In the genomic region with DNA sequence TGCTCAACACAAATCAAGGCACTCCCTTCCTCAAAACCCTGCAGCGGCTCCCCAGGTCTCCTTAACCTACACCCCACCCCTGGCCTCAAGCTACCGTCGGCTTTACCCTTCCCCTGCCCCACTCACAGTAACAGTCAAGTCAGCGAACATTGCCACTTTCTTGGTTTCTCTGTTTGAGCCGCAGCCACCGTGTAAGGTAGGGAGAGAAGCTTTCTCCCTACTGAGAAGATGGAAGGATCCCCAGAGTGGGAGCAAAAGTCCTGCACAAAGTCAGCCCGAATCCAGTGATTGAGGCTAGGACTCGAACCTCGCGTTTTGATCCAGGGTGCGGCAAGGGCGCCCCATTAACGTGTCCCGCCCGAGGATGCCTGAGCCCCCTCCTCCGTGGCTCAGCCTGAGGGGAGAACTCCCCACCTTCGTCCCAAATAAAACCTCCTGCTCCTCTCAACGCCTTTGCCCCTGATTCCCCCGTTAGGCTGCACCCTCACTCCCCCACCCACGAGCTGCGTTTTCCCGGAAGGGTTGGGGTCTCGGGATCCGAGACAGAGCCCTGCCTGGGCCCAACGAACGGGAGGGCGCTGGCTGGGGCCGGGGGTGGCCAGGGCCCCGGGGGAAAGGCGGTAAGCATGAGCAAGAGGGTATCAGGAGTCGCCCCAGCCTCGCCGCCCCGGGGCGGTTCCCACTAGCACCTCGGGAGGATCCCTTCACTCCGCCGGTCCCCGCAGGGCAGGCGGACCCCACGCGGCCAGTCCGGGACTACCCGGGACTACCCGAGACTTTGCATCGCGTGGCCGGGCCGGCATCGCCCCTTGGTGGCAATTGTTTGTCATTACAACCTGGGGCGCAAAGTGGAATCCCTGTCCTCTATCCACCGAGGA, we compare ENCODE assay signal across 1 cellular context.
TF ChIP-seq lines count a peak whose summit lies in the region.

No MANE protein-coding gene starts in this region.

TF ChIP-seq in HepG2, 621 proteins besides CTCF, POLR2A, EP300 and RAD21 (continued from another document and continues in another):
- TF ChIP-seq, protein P1, sequence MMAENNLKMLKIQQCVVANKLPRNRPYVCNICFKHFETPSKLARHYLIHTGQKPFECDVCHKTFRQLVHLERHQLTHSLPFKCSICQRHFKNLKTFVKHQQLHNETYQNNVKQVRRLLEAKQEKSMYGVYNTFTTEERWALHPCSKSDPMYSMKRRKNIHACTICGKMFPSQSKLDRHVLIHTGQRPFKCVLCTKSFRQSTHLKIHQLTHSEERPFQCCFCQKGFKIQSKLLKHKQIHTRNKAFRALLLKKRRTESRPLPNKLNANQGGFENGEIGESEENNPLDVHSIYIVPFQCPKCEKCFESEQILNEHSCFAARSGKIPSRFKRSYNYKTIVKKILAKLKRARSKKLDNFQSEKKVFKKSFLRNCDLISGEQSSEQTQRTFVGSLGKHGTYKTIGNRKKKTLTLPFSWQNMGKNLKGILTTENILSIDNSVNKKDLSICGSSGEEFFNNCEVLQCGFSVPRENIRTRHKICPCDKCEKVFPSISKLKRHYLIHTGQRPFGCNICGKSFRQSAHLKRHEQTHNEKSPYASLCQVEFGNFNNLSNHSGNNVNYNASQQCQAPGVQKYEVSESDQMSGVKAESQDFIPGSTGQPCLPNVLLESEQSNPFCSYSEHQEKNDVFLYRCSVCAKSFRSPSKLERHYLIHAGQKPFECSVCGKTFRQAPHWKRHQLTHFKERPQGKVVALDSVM (CRISPR knock-in tag; IDR thresholded peaks at IDR 0.05), result no peak
- TF ChIP-seq ZNF75D (CRISPR knock-in tag; IDR thresholded peaks at IDR 0.05; ENCODE audit: borderline replicate concordance) (no peak), RXRA (CRISPR knock-in tag; IDR thresholded peaks at IDR 0.05) (peak; percentile 74; the same call in 1 of the 2 replicates), RXRB (CRISPR knock-in tag; IDR thresholded peaks at IDR 0.05; ENCODE audit: borderline replicate concordance) (0 out of 2 replicates have a peak, but pooled peaks have one; percentile 18), ZNF33A (CRISPR knock-in tag; IDR thresholded peaks at IDR 0.05; ENCODE audit: borderline replicate concordance) (no peak), TCF12 (IDR thresholded peaks at IDR 0.05) (no peak), TCF12 (CRISPR knock-in tag; IDR thresholded peaks at IDR 0.05) (no peak), GABPB1 (CRISPR knock-in tag; IDR thresholded peaks at IDR 0.05) (peak; percentile 52; the same call in 1 of the 2 replicates), ZMAT3 (CRISPR knock-in tag; conservative IDR thresholded peaks at IDR 0.05) (0 out of 2 replicates have a peak, but pooled peaks have one; percentile 52), ZNF160 (CRISPR knock-in tag; IDR thresholded peaks at IDR 0.05) (no peak), ZNF572 (CRISPR knock-in tag; IDR thresholded peaks at IDR 0.05) (no peak), ZNF232 (CRISPR knock-in tag; IDR thresholded peaks at IDR 0.05; ENCODE audit: borderline replicate concordance) (0 out of 2 replicates have a peak, but pooled peaks have one; percentile 58), SAP130 (CRISPR knock-in tag; IDR thresholded peaks at IDR 0.05; ENCODE audit: low read depth) (no peak; the same call in 1 of the 2 replicates), TEAD2 (CRISPR knock-in tag; IDR thresholded peaks at IDR 0.05) (no peak), TARDBP (CRISPR knock-in tag; IDR thresholded peaks at IDR 0.05) (no peak), ASH2L (IDR thresholded peaks at IDR 0.05; ENCODE audit: insufficient read length, low read depth, low read length) (no peak), ARID2 (CRISPR knock-in tag; IDR thresholded peaks at IDR 0.05; ENCODE audit: borderline replicate concordance) (no peak), TAF1 (CRISPR knock-in tag; IDR thresholded peaks at IDR 0.05) (0 out of 2 replicates have a peak, but pooled peaks have one; percentile 21), HNRNPUL1 (IDR thresholded peaks at IDR 0.05; ENCODE audit: low read depth, low read length) (no peak), MXD4 (CRISPR knock-in tag; IDR thresholded peaks at IDR 0.05) (peak; percentile 37; the same call in 1 of the 2 replicates), SOX13 (IDR thresholded peaks at IDR 0.05) (no peak), SOX13 (CRISPR knock-in tag; conservative IDR thresholded peaks at IDR 0.05 in 1 of 2, IDR thresholded peaks at IDR 0.05 in 1 of 2) (no peak), POLR2AphosphoS2 (IDR thresholded peaks at IDR 0.05; ENCODE audit: low read depth, low read length) (no peak), NFKB2 (CRISPR knock-in tag; IDR thresholded peaks at IDR 0.05; ENCODE audit: borderline replicate concordance) (peak; percentile 66; the same call in 1 of the 2 replicates), MYC (CRISPR knock-in tag; IDR thresholded peaks at IDR 0.05; ENCODE audit: borderline replicate concordance) (no peak), KLF16 (CRISPR knock-in tag; IDR thresholded peaks at IDR 0.05) (peak in 1 of 2 experiments; percentile 35; a peak in 1 of 4 replicates), ZNF282 (IDR thresholded peaks at IDR 0.05; ENCODE audit: partially characterized antibody) (no peak), LCORL (IDR thresholded peaks at IDR 0.05) (no peak), LCORL (CRISPR knock-in tag; IDR thresholded peaks at IDR 0.05) (peak; percentile 34; the same call in 1 of the 2 replicates), PAF1 (CRISPR knock-in tag; IDR thresholded peaks at IDR 0.05) (no peak), ZNF546 (CRISPR knock-in tag; conservative IDR thresholded peaks at IDR 0.05) (0 out of 2 replicates have a peak, but pooled peaks have one; percentile 31), ZNF33B (CRISPR knock-in tag; IDR thresholded peaks at IDR 0.05) (no peak), ZNF644 (CRISPR knock-in tag; IDR thresholded peaks at IDR 0.05; ENCODE audit: low read depth) (no peak)
- TF ChIP-seq, protein P2, sequence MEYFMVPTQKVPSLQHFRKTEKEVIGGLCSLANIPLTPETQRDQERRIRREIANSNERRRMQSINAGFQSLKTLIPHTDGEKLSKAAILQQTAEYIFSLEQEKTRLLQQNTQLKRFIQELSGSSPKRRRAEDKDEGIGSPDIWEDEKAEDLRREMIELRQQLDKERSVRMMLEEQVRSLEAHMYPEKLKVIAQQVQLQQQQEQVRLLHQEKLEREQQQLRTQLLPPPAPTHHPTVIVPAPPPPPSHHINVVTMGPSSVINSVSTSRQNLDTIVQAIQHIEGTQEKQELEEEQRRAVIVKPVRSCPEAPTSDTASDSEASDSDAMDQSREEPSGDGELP (IDR thresholded peaks at IDR 0.05; ENCODE audit: borderline replicate concordance, low read depth), result no peak
- TF ChIP-seq, protein P3, sequence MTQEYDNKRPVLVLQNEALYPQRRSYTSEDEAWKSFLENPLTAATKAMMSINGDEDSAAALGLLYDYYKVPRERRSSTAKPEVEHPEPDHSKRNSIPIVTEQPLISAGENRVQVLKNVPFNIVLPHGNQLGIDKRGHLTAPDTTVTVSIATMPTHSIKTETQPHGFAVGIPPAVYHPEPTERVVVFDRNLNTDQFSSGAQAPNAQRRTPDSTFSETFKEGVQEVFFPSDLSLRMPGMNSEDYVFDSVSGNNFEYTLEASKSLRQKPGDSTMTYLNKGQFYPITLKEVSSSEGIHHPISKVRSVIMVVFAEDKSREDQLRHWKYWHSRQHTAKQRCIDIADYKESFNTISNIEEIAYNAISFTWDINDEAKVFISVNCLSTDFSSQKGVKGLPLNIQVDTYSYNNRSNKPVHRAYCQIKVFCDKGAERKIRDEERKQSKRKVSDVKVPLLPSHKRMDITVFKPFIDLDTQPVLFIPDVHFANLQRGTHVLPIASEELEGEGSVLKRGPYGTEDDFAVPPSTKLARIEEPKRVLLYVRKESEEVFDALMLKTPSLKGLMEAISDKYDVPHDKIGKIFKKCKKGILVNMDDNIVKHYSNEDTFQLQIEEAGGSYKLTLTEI (CRISPR knock-in tag; conservative IDR thresholded peaks at IDR 0.05), result no peak
- TF ChIP-seq, protein P4, sequence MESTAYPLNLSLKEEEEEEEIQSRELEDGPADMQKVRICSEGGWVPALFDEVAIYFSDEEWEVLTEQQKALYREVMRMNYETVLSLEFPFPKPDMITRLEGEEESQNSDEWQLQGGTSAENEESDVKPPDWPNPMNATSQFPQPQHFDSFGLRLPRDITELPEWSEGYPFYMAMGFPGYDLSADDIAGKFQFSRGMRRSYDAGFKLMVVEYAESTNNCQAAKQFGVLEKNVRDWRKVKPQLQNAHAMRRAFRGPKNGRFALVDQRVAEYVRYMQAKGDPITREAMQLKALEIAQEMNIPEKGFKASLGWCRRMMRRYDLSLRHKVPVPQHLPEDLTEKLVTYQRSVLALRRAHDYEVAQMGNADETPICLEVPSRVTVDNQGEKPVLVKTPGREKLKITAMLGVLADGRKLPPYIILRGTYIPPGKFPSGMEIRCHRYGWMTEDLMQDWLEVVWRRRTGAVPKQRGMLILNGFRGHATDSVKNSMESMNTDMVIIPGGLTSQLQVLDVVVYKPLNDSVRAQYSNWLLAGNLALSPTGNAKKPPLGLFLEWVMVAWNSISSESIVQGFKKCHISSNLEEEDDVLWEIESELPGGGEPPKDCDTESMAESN (CRISPR knock-in tag; conservative IDR thresholded peaks at IDR 0.05), result peak; percentile 57; the same call in 1 of the 2 replicates
- TF ChIP-seq, protein P5, sequence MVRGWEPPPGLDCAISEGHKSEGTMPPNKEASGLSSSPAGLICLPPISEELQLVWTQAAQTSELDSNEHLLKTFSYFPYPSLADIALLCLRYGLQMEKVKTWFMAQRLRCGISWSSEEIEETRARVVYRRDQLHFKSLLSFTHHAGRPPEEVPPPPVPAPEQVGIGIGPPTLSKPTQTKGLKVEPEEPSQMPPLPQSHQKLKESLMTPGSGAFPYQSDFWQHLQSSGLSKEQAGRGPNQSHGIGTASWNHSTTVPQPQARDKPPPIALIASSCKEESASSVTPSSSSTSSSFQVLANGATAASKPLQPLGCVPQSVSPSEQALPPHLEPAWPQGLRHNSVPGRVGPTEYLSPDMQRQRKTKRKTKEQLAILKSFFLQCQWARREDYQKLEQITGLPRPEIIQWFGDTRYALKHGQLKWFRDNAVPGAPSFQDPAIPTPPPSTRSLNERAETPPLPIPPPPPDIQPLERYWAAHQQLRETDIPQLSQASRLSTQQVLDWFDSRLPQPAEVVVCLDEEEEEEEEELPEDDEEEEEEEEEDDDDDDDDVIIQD (CRISPR knock-in tag; IDR thresholded peaks at IDR 0.05; ENCODE audit: low read depth), result no peak
- TF ChIP-seq, protein P6, sequence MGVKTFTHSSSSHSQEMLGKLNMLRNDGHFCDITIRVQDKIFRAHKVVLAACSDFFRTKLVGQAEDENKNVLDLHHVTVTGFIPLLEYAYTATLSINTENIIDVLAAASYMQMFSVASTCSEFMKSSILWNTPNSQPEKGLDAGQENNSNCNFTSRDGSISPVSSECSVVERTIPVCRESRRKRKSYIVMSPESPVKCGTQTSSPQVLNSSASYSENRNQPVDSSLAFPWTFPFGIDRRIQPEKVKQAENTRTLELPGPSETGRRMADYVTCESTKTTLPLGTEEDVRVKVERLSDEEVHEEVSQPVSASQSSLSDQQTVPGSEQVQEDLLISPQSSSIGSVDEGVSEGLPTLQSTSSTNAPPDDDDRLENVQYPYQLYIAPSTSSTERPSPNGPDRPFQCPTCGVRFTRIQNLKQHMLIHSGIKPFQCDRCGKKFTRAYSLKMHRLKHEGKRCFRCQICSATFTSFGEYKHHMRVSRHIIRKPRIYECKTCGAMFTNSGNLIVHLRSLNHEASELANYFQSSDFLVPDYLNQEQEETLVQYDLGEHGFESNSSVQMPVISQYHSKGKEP (CRISPR knock-in tag; IDR thresholded peaks at IDR 0.05), result no peak
- TF ChIP-seq, protein P7, sequence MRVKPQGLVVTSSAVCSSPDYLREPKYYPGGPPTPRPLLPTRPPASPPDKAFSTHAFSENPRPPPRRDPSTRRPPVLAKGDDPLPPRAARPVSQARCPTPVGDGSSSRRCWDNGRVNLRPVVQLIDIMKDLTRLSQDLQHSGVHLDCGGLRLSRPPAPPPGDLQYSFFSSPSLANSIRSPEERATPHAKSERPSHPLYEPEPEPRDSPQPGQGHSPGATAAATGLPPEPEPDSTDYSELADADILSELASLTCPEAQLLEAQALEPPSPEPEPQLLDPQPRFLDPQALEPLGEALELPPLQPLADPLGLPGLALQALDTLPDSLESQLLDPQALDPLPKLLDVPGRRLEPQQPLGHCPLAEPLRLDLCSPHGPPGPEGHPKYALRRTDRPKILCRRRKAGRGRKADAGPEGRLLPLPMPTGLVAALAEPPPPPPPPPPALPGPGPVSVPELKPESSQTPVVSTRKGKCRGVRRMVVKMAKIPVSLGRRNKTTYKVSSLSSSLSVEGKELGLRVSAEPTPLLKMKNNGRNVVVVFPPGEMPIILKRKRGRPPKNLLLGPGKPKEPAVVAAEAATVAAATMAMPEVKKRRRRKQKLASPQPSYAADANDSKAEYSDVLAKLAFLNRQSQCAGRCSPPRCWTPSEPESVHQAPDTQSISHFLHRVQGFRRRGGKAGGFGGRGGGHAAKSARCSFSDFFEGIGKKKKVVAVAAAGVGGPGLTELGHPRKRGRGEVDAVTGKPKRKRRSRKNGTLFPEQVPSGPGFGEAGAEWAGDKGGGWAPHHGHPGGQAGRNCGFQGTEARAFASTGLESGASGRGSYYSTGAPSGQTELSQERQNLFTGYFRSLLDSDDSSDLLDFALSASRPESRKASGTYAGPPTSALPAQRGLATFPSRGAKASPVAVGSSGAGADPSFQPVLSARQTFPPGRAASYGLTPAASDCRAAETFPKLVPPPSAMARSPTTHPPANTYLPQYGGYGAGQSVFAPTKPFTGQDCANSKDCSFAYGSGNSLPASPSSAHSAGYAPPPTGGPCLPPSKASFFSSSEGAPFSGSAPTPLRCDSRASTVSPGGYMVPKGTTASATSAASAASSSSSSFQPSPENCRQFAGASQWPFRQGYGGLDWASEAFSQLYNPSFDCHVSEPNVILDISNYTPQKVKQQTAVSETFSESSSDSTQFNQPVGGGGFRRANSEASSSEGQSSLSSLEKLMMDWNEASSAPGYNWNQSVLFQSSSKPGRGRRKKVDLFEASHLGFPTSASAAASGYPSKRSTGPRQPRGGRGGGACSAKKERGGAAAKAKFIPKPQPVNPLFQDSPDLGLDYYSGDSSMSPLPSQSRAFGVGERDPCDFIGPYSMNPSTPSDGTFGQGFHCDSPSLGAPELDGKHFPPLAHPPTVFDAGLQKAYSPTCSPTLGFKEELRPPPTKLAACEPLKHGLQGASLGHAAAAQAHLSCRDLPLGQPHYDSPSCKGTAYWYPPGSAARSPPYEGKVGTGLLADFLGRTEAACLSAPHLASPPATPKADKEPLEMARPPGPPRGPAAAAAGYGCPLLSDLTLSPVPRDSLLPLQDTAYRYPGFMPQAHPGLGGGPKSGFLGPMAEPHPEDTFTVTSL (CRISPR knock-in tag; IDR thresholded peaks at IDR 0.05; ENCODE audit: borderline replicate concordance), result no peak
- TF ChIP-seq, protein P8, sequence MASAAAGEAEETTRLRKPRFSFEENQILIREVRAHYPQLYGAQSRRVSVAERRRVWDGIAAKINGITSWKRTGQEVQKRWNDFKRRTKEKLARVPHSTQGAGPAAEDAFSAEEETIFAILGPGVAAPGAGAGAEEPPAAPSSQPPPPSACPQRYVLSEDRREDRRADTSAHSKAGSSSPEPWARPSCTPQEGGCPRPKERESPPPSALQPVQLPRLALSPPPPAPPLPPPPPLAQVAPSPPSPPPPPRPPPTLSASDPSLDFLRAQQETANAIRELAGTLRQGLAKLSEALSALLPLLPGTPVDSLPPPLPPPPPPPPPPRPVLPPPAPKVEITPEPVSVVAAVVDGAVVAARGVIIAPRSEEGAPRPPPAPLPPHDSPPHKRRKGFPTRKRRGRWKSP (CRISPR knock-in tag; IDR thresholded peaks at IDR 0.05), result peak; percentile 53; the same call in 1 of the 2 replicates
- TF ChIP-seq, protein P9, sequence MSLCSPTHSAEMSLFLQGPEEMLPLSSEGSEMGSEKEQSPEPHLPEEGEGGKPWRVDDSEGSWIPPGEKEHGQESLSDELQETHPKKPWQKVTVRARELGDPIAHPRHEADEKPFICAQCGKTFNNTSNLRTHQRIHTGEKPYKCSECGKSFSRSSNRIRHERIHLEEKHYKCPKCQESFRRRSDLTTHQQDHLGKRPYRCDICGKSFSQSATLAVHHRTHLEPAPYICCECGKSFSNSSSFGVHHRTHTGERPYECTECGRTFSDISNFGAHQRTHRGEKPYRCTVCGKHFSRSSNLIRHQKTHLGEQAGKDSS (CRISPR knock-in tag; IDR thresholded peaks at IDR 0.05; ENCODE audit: borderline replicate concordance, low read depth), result no peak; the same call in 1 of the 2 replicates
